In genomic region chr3:24399614-24400013, GRCh38 we compare ENCODE assay signal across 19 cellular contexts.
DNase-seq lines count a peak whose midpoint lies in the region; ATAC-seq, FAIRE-seq and TF ChIP-seq lines count a peak whose summit lies in the region.
"Had no signal": no experiment of that assay in that cellular context is flagged by ENCODE, and none has a peak within 500 bp of the region (broad histone marks: within the 10 kb centered on the region; RNA-seq: fewer than 3 reads in every experiment).

No MANE protein-coding gene starts in this region.

- CTCF ChIA-PET in Calu3 (lab: Charles Lee) = interaction anchor here (0.7 kb wide), 1 partner anchor 124 kb away, joined by 3 read pairs; no protein-coding TSS in a partner anchor

- no TSS peak for BruUV-seq in Calu3 (replicated peaks; lab: Mats Ljungman, UMichigan)

- FAIRE-seq in H54 (lab: Jason Lieb, UNC) = no peak
- FAIRE-seq: D721Med, HTR-8/SVneo had no signal

- H3K36me3 ChIP-seq in esophagus muscularis mucosa (no peaks in the 10 kb centered on the region), psoas muscle (ENCODE audit: insufficient read depth in 1 of 2, low read depth in 1 of 2) (no peaks in the 10 kb centered on the region), tibial artery (no peaks in the 10 kb centered on the region)
- H3K36me3 ChIP-seq: HAP-1, SJSA1 had no signal

- ATAC-seq in psoas muscle (peak in 1 of 4 donors; percentile 5), GM19351 (IDR thresholded peaks at IDR 0.05; ENCODE audit: unreplicated experiment) (no peak)
- ATAC-seq: GM23338 had no signal

- H3K9me3 Mint-ChIP-seq in Calu3 (ENCODE audit: low read depth, unreplicated experiment) = no peaks in the 10 kb centered on the region

- H3K36me3 Mint-ChIP-seq in Calu3 (ENCODE audit: insufficient read depth, unreplicated experiment) = no peaks in the 10 kb centered on the region

- no peak for TF ChIP-seq EP300 in esophagus muscularis mucosa (IDR thresholded peaks at IDR 0.05)

- H3K4me1 ChIP-seq in esophagus muscularis mucosa (peaks cover 26 to 42% (median 31%) of the 10 kb centered on the region in 4 donors), psoas muscle (peaks cover 28% of the 10 kb centered on the region), tibial artery (peaks cover 0 to 41% (median 24%) of the 10 kb centered on the region in 4 donors)
- H3K4me1 ChIP-seq: SJSA1 had no signal

- H3K27me3 ChIP-seq in esophagus muscularis mucosa (no peaks in the 10 kb centered on the region), psoas muscle (ENCODE audit: insufficient read depth in 3 of 3, low read length in 2 of 3) (no peaks in the 10 kb centered on the region), tibial artery (no peaks in the 10 kb centered on the region)
- H3K27me3 ChIP-seq: SJSA1 had no signal

- H3K4me1 Mint-ChIP-seq in Calu3 (ENCODE audit: low read depth, unreplicated experiment) = no peaks in the 10 kb centered on the region

- TF ChIP-seq POLR2A in esophagus muscularis mucosa (IDR thresholded peaks at IDR 0.05; ENCODE audit: low read depth) (no peak), H54 (IDR thresholded peaks at IDR 0.05; ENCODE audit: low read depth, low read length) (no peak)

- H3K27ac ChIP-seq in 22Rv1 (peak overlapping the region; percentile 17; the same call in 1 of the 2 replicates), esophagus muscularis mucosa (replicated peaks in 1 of 4) (peak overlapping the region in 3 of 4 donors; percentile 5 to 42 (median 23)), psoas muscle (peak overlapping the region; percentile 44), tibial artery (peak overlapping the region; percentile 17 to 64)
- H3K27ac ChIP-seq: SJSA1 had no signal

- 71% methylated on average over 3 of the region's 3 CpGs for WGBS in esophagus muscularis mucosa
- WGBS in psoas muscle, 3 donors = 60 to 74% (median 65%) methylated on average over 3 of the region's 3 CpGs

- H3K4me3 Mint-ChIP-seq in Calu3 (ENCODE audit: low read depth, unreplicated experiment) = no peak overlapping the region
- H3K4me3 Mint-ChIP-seq: GM23338, HFFc6 had no signal

- intact Hi-C loops in esophagus muscularis mucosa (cut with DNase I) = no loop called here
- intact Hi-C loops in psoas muscle (cut with DNase I) = no loop called here
- intact Hi-C loops in tibial artery (cut with DNase I; ENCODE audit: low total_unique reads) = no loop called here
- intact Hi-C loops in Calu3 (cut with micrococcal nuclease; ENCODE audit: unreplicated experiment) = no loop called here

- H3K9me3 ChIP-seq in esophagus muscularis mucosa = no peaks in the 10 kb centered on the region
- H3K9me3 ChIP-seq in psoas muscle = no peaks in the 10 kb centered on the region
- H3K9me3 ChIP-seq in tibial artery = no peaks in the 10 kb centered on the region
- H3K9me3 ChIP-seq: HAP-1, SJSA1 had no signal

- no peak for DNase-seq in esophagus muscularis mucosa (ENCODE audit: extremely low spot score)
- DNase-seq in psoas muscle = no peak
- DNase-seq in tibial artery = no peak
- no peak for DNase-seq in Calu3
- DNase-seq in H54 (ENCODE audit: insufficient read length, low spot score) = no peak
- DNase-seq: HFFc6, KBM-7, NCI-H2029, NCI-H2227 treated with DMSO at 0.1 percent for 48 hours, NCI-H510A, Right ventricle myocardium superior, RPMI8226 had no signal

- H3K4me3 ChIP-seq in esophagus muscularis mucosa (no peak overlapping the region), psoas muscle (peak overlapping the region; percentile 4), tibial artery (no peak overlapping the region)
- H3K4me3 ChIP-seq: GM23338, HAP-1, SJSA1 had no signal

- H3K27me3 Mint-ChIP-seq in Calu3 (ENCODE audit: unreplicated experiment) = no peaks in the 10 kb centered on the region

- H3K27ac Mint-ChIP-seq in Calu3 (ENCODE audit: unreplicated experiment) = no peak overlapping the region
- H3K27ac Mint-ChIP-seq: HFFc6 had no signal

- TF ChIP-seq CTCF in 22Rv1 (IDR thresholded peaks at IDR 0.05) (no peak), esophagus muscularis mucosa (IDR thresholded peaks at IDR 0.05) (no peak), psoas muscle (IDR thresholded peaks at IDR 0.05) (no peak), tibial artery (IDR thresholded peaks at IDR 0.05) (no peak), Calu3 (IDR thresholded peaks at IDR 0.05; ENCODE audit: unreplicated experiment) (no peak)
